Comparison of ENCODE assay signal across 16 cellular contexts in genomic region chr15:62606376-62607164, GRCh38.
DNase-seq lines count a peak whose midpoint lies in the region; FAIRE-seq and TF ChIP-seq lines count a peak whose summit lies in the region.
"Had no signal": no experiment of that assay in that cellular context is flagged by ENCODE, and none has a peak within 500 bp of the region (broad histone marks: within the 10 kb centered on the region; RNA-seq: fewer than 3 reads in every experiment).

No MANE protein-coding gene starts in this region.

- H3K23ac ChIP-seq in neuronal stem cell (ENCODE audit: low read depth, low read length, poor library complexity), result no peak overlapping the region

- H3K79me1 ChIP-seq in neuronal stem cell (ENCODE audit: low read depth, low read length), result no peaks in the 10 kb centered on the region

- H3K9ac ChIP-seq in neuronal stem cell (ENCODE audit: low read depth, low read length, poor library complexity), result no peak overlapping the region

- no TSS peak for BruUV-seq in MCF 10A (replicated peaks; lab: Mats Ljungman, UMichigan)

- peak; percentile 82 for FAIRE-seq in HTR-8/SVneo (lab: Jason Lieb, UNC)
- FAIRE-seq: GM12878 had no signal

- no peak overlapping the region for H4K91ac ChIP-seq in neuronal stem cell (ENCODE audit: low read depth, low read length, poor library complexity)

- H3K4me2 ChIP-seq in neuronal stem cell (ENCODE audit: insufficient read depth, low read length, poor library complexity, severe bottlenecking), result no peak overlapping the region

- no CpG with 5 or more reads among the region's 14 CpGs for WGBS in neuronal stem cell (ENCODE audit: extremely low coverage in 2 of 2, insufficient read length in 2 of 2, insufficient replicate concordance in 1 of 2), 2 donors

- H3K36me3 ChIP-seq in neuronal stem cell (replicated peaks in 1 of 2; ENCODE audit: control insufficient read depth in 2 of 2, insufficient read depth in 2 of 2, low read length in 2 of 2), result no peaks in the 10 kb centered on the region

- H3K36me3 Mint-ChIP-seq in MCF 10A (ENCODE audit: insufficient read depth, unreplicated experiment), result no peaks in the 10 kb centered on the region
- H3K36me3 Mint-ChIP-seq in activated CD4-positive, alpha-beta memory T cell treated with anti-CD3 and anti-CD28 coated beads, Interleukin-2, amount 10 ng/mL, durations not matched to agents 7 days and 5 days (ENCODE audit: low read depth), result no peaks in the 10 kb centered on the region
- H3K36me3 Mint-ChIP-seq: activated naive CD4-positive, alpha-beta T cell treated with anti-CD3 and anti-CD28 coated beads, Interleukin-2, amount 50 U/mL, for 72 hours had no signal

- CTCF ChIA-PET in AG04449 (lab: Yijun Ruan, JAX), result interaction anchor here (0.9 to 6.4 kb wide), 5 partner anchors 9 to 215 kb away, joined by 3 to 38 read pairs (median 4); no protein-coding TSS in a partner anchor
- CTCF ChIA-PET in MCF 10A (lab: Yijun Ruan, JAX), result no interaction called here
- CTCF ChIA-PET in activated CD4-positive, alpha-beta memory T cell treated with anti-CD3 and anti-CD28 coated beads, Interleukin-2, amount 10 ng/mL, durations not matched to agents 7 days and 5 days (lab: Charles Lee), result no interaction called here

- no peak overlapping the region for H2BK5ac ChIP-seq in neuronal stem cell (ENCODE audit: low read length)

- H3K18ac ChIP-seq in neuronal stem cell (ENCODE audit: low read length), result no peak overlapping the region

- no peaks in the 10 kb centered on the region for H3K4me1 ChIP-seq in neuronal stem cell (ENCODE audit: control insufficient read depth in 2 of 2, insufficient read depth in 1 of 2, low read depth in 1 of 2, low read length in 2 of 2)

- no peaks in the 10 kb centered on the region for H3K9me3 Mint-ChIP-seq in MCF 10A (ENCODE audit: unreplicated experiment)
- no peaks in the 10 kb centered on the region for H3K9me3 Mint-ChIP-seq in activated CD4-positive, alpha-beta memory T cell treated with anti-CD3 and anti-CD28 coated beads, Interleukin-2, amount 10 ng/mL, durations not matched to agents 7 days and 5 days
- H3K9me3 Mint-ChIP-seq: activated B cell treated with CpG ODN at 0.5 μM for 24 hours; activated naive CD4-positive, alpha-beta T cell treated with anti-CD3 and anti-CD28 coated beads, Interleukin-2, amount 50 U/mL, for 72 hours had no signal

- H2AFZ ChIP-seq in neuronal stem cell (ENCODE audit: low read length), result no peak overlapping the region

- no peak overlapping the region for H3K14ac ChIP-seq in neuronal stem cell (ENCODE audit: low read length)

- H3K4ac ChIP-seq in neuronal stem cell (ENCODE audit: low read length), result no peak overlapping the region

- no peak overlapping the region for H4K8ac ChIP-seq in neuronal stem cell (ENCODE audit: low read depth, low read length)

- no peak overlapping the region for H3K27ac Mint-ChIP-seq in MCF 10A (ENCODE audit: low read depth, unreplicated experiment)
- no peak overlapping the region for H3K27ac Mint-ChIP-seq in activated CD4-positive, alpha-beta memory T cell treated with anti-CD3 and anti-CD28 coated beads, Interleukin-2, amount 10 ng/mL, durations not matched to agents 7 days and 5 days
- H3K27ac Mint-ChIP-seq: activated B cell treated with CpG ODN at 0.5 μM for 24 hours; activated naive CD4-positive, alpha-beta T cell treated with anti-CD3 and anti-CD28 coated beads, Interleukin-2, amount 50 U/mL, for 72 hours had no signal

- no peak overlapping the region for H2BK15ac ChIP-seq in neuronal stem cell (ENCODE audit: low read length)

- H3K4me3 ChIP-seq in AG04449 (ENCODE audit: low read depth, low read length) (no peak overlapping the region), neuronal stem cell (ENCODE audit: low read length in 2 of 2) (no peak overlapping the region)
- H3K4me3 ChIP-seq: GM12878 had no signal

- H3K9me3 ChIP-seq in neuronal stem cell (replicated peaks in 1 of 2; ENCODE audit: control insufficient read depth in 2 of 2, insufficient read depth in 1 of 2, low read depth in 1 of 2, low read length in 2 of 2), result no peaks in the 10 kb centered on the region

- H2BK120ac ChIP-seq in neuronal stem cell (ENCODE audit: low read depth, low read length), result no peak overlapping the region

- DNase-seq in AG04449 (ENCODE audit: low read depth, low spot score), result peak; percentile 99
- peak; percentile 85 for DNase-seq in HTR-8/SVneo (ENCODE audit: insufficient read length, low spot score)
- peak; percentile 83 for DNase-seq in MCF 10A (ENCODE audit: unreplicated experiment)
- DNase-seq in kidney tubule cell (ENCODE audit: low spot score), result peak; percentile 99
- DNase-seq in activated CD4-positive, alpha-beta memory T cell treated with anti-CD3 and anti-CD28 coated beads, Interleukin-2, amount 10 ng/mL, durations not matched to agents 7 days and 5 days, result no peak
- no peak for DNase-seq in SHP77 (lab: John Stamatoyannopoulos, UW)
- DNase-seq in activated effector memory CD4-positive, alpha-beta T cell treated with Interleukin-2 at 50 U/mL for 16 hours, result no peak
- DNase-seq in neuronal stem cell (ENCODE audit: low spot score), result no peak
- DNase-seq: activated B cell treated with CpG ODN at 0.5 μM for 24 hours; C1 segment of cervical spinal cord; erythroblast; mesendoderm; NCI-H1048; stimulated activated naive CD8-positive, alpha-beta T cell treated with anti-CD3 and anti-CD28 coated beads, Interleukin-15, Interleukin-2, amounts not matched to agents 100 U/mL and 50 U/mL, for 24 hours had no signal

- no peak overlapping the region for H2AK5ac ChIP-seq in neuronal stem cell (ENCODE audit: low read depth, low read length)

- POLR2A ChIA-PET in AG04449 (lab: Yijun Ruan, JAX), result interaction anchor here (0.5 to 2.4 kb wide), 4 partner anchors 12 to 133 kb away, joined by 3 to 14 read pairs (median 3); no protein-coding TSS in a partner anchor
- POLR2A ChIA-PET in MCF 10A (lab: Yijun Ruan, JAX), result interaction anchor here (0.6 to 4.6 kb wide), 8 partner anchors 9 to 638 kb away, joined by 3 to 30 read pairs (median 5); partner anchors contain the start of gene TLN2
- POLR2A ChIA-PET in activated CD4-positive, alpha-beta memory T cell treated with anti-CD3 and anti-CD28 coated beads, Interleukin-2, amount 10 ng/mL, durations not matched to agents 7 days and 5 days (lab: Charles Lee), result no interaction called here

- no peak overlapping the region for H2BK12ac ChIP-seq in neuronal stem cell (ENCODE audit: low read length)

- H3K4me1 Mint-ChIP-seq in MCF 10A (ENCODE audit: insufficient read depth, unreplicated experiment), result peaks cover 47% of the 10 kb centered on the region
- no peaks in the 10 kb centered on the region for H3K4me1 Mint-ChIP-seq in activated CD4-positive, alpha-beta memory T cell treated with anti-CD3 and anti-CD28 coated beads, Interleukin-2, amount 10 ng/mL, durations not matched to agents 7 days and 5 days
- H3K4me1 Mint-ChIP-seq: activated B cell treated with CpG ODN at 0.5 μM for 24 hours had no signal

- no peaks in the 10 kb centered on the region for H3K27me3 ChIP-seq in neuronal stem cell (ENCODE audit: control insufficient read depth in 3 of 3, insufficient read depth in 3 of 3, low read depth in 1 of 3, low read length in 3 of 3)

- no peaks in the 10 kb centered on the region for H3K27me3 Mint-ChIP-seq in MCF 10A (ENCODE audit: insufficient read depth, unreplicated experiment)
- H3K27me3 Mint-ChIP-seq in activated CD4-positive, alpha-beta memory T cell treated with anti-CD3 and anti-CD28 coated beads, Interleukin-2, amount 10 ng/mL, durations not matched to agents 7 days and 5 days, result peaks cover 18% of the 10 kb centered on the region

- TF ChIP-seq CTCF in AG04449 (IDR thresholded peaks at IDR 0.05; ENCODE audit: insufficient read depth, low read length, missing control alignments) (no peak), MCF 10A (IDR thresholded peaks at IDR 0.05; ENCODE audit: unreplicated experiment) (no peak)

- intact Hi-C loops in MCF 10A (cut with micrococcal nuclease), result loop anchor here (10.0 kb wide), 1 partner anchor 212 kb away; the partner anchor contains the start of gene TLN2

- H3K27ac ChIP-seq in neuronal stem cell (replicated peaks; ENCODE audit: low read length), result no peak overlapping the region

- H3K4me3 Mint-ChIP-seq in MCF 10A (ENCODE audit: unreplicated experiment), result no peak overlapping the region
- H3K4me3 Mint-ChIP-seq in activated CD4-positive, alpha-beta memory T cell treated with anti-CD3 and anti-CD28 coated beads, Interleukin-2, amount 10 ng/mL, durations not matched to agents 7 days and 5 days, result no peak overlapping the region
- H3K4me3 Mint-ChIP-seq: activated B cell treated with CpG ODN at 0.5 μM for 24 hours had no signal

Comparison
In these comparisons a context has a peak if more than half of its experiments do, and no peak if none do; other contexts are left out.
1. DNase-seq: peak in AG04449 (single experiment), HTR-8/SVneo (single experiment), MCF 10A (single experiment) and kidney tubule cell (single experiment); none in activated CD4-positive, alpha-beta memory T cell treated with anti-CD3 and anti-CD28 coated beads, Interleukin-2, amount 10 ng/mL, durations not matched to agents 7 days and 5 days (single experiment), SHP77 (0 of 2), activated effector memory CD4-positive, alpha-beta T cell treated with Interleukin-2 at 50 U/mL for 16 hours (single experiment) and neuronal stem cell (single experiment).